16 cellular contexts compared by ENCODE assay signal in the genomic region with DNA sequence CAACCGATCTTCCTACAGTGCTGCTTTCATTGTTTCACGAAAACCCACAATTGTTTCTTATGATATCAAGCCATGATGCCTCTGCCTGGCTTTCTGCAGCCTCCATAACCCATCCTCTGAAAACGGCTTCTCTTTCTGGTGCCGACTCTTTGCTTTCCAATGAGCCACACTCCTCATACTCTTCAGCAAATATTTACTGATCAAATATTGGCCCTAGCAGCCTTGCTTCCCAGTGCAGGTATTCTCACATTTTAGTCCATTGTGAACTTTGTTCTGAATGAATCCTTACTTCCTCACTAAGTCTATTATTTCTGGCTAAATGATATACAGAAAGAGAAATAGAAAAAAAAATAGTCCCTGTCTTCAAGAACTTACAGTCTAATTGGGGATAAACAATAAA. TPM values are rescaled to one million over a fixed set of nuclear protein-coding genes. Genes with fewer than 3 reads are reported as not detected.
DNase-seq lines count a peak whose midpoint lies in the region; ATAC-seq and TF ChIP-seq lines count a peak whose summit lies in the region.
"Had no signal": no experiment of that assay in that cellular context is flagged by ENCODE, and none has a peak within 500 bp of the region (broad histone marks: within the 10 kb centered on the region; RNA-seq: fewer than 3 reads in every experiment).

No MANE protein-coding gene starts in this region.

- H3K4me1 ChIP-seq in colonic mucosa, result no peaks in the 10 kb centered on the region
- H3K4me1 ChIP-seq in neuronal stem cell (ENCODE audit: control insufficient read depth in 2 of 2, insufficient read depth in 1 of 2, low read depth in 1 of 2, low read length in 2 of 2), result peaks cover 7 to 11% of the 10 kb centered on the region in 2 donors

- intact Hi-C loops in colonic mucosa (cut with DNase I), result no loop called here

- peaks cover 5% of the 10 kb centered on the region for H3K36me3 ChIP-seq in colonic mucosa
- peaks cover 21 to 49% of the 10 kb centered on the region in 2 donors for H3K36me3 ChIP-seq in neuronal stem cell (replicated peaks in 1 of 2; ENCODE audit: control insufficient read depth in 2 of 2, insufficient read depth in 2 of 2, low read length in 2 of 2)

- H2BK15ac ChIP-seq in neuronal stem cell (ENCODE audit: low read length), result no peak overlapping the region

- TF ChIP-seq POLR2A in erythroblast (IDR thresholded peaks at IDR 0.05; ENCODE audit: low read length), result no peak

- H3K9me3 ChIP-seq in colonic mucosa, result no peaks in the 10 kb centered on the region
- H3K9me3 ChIP-seq in neuronal stem cell (replicated peaks in 1 of 2; ENCODE audit: control insufficient read depth in 2 of 2, insufficient read depth in 1 of 2, low read depth in 1 of 2, low read length in 2 of 2), result peaks cover 0 to 2% of the 10 kb centered on the region in 2 donors
- H3K9me3 ChIP-seq: transverse colon had no signal

- H3K79me1 ChIP-seq in neuronal stem cell (ENCODE audit: low read depth, low read length), result no peaks in the 10 kb centered on the region

- H4K91ac ChIP-seq in neuronal stem cell (ENCODE audit: low read depth, low read length, poor library complexity), result no peak overlapping the region

- H3K4me2 ChIP-seq in neuronal stem cell (ENCODE audit: insufficient read depth, low read length, poor library complexity, severe bottlenecking), result no peak overlapping the region

- no peak overlapping the region for H2AFZ ChIP-seq in neuronal stem cell (ENCODE audit: low read length)

- H3K9ac ChIP-seq in colonic mucosa (ENCODE audit: low read depth in 2 of 2, low read length in 2 of 2) (no peak overlapping the region), neuronal stem cell (ENCODE audit: low read depth, low read length, poor library complexity) (no peak overlapping the region)

- peak overlapping the region; percentile 14 for H3K27ac ChIP-seq in colonic mucosa
- H3K27ac ChIP-seq in neuronal stem cell (replicated peaks; ENCODE audit: low read length), result peak overlapping the region; percentile 25

- H3K4me3 ChIP-seq in colonic mucosa (no peak overlapping the region), neuronal stem cell (ENCODE audit: low read length in 2 of 2) (no peak overlapping the region)
- H3K4me3 ChIP-seq: transverse colon had no signal

- no peak overlapping the region for H3K14ac ChIP-seq in neuronal stem cell (ENCODE audit: low read length)

- H2BK5ac ChIP-seq in neuronal stem cell (ENCODE audit: low read length), result no peak overlapping the region

- WGBS in neuronal stem cell (ENCODE audit: extremely low coverage in 2 of 2, insufficient read length in 2 of 2, insufficient replicate concordance in 1 of 2), 2 donors, result no CpG with 5 or more reads among the region's 4 CpGs

- no peak overlapping the region for H3K4ac ChIP-seq in neuronal stem cell (ENCODE audit: low read length)

- no peak for ATAC-seq in HG03280 (IDR thresholded peaks at IDR 0.05; ENCODE audit: unreplicated experiment)

- no peak for TF ChIP-seq CTCF in colonic mucosa (IDR thresholded peaks at IDR 0.05)

- H3K27me3 ChIP-seq in colonic mucosa (no peaks in the 10 kb centered on the region), neuronal stem cell (ENCODE audit: control insufficient read depth in 3 of 3, insufficient read depth in 3 of 3, low read depth in 1 of 3, low read length in 3 of 3) (no peaks in the 10 kb centered on the region)
- H3K27me3 ChIP-seq: transverse colon had no signal

- no peak overlapping the region for H3K18ac ChIP-seq in neuronal stem cell (ENCODE audit: low read length)

- no peak overlapping the region for H2BK12ac ChIP-seq in neuronal stem cell (ENCODE audit: low read length)

- DNase-seq in SIG-M5 treated with dmso at 0.1 percent for 504 hours (lab: John Stamatoyannopoulos, UW; ENCODE audit: unreplicated experiment) (peak; percentile 5), SIG-M5 (lab: John Stamatoyannopoulos, UW) (no peak), NCI-H345 (lab: John Stamatoyannopoulos, UW) (peak; percentile 42), colonic mucosa (no peak), neuronal stem cell (ENCODE audit: low spot score) (no peak), erythroblast (lab: John Stamatoyannopoulos, UW) (no peak)
- no peak for DNase-seq in stimulated activated CD4-positive, alpha-beta T cell treated with anti-CD3 and anti-CD28 coated beads, Interleukin-4, amount 100 ng/mL, for 4 hours
- DNase-seq: activated naive CD4-positive, alpha-beta T cell; DMS79; midbrain; MM.1S; NCI-H2107; stimulated activated CD4-positive, alpha-beta T cell treated with anti-CD3 and anti-CD28 coated beads, Interleukin-15, amount 100 ng/mL, for 24 hours; stimulated activated naive CD4-positive, alpha-beta T cell treated with Interleukin-2 at 50 U/mL for 16 hours; transverse colon had no signal

- H2AK5ac ChIP-seq in neuronal stem cell (ENCODE audit: low read depth, low read length), result no peak overlapping the region

- H4K8ac ChIP-seq in neuronal stem cell (ENCODE audit: low read depth, low read length), result no peak overlapping the region

- no peak overlapping the region for H3K23ac ChIP-seq in neuronal stem cell (ENCODE audit: low read depth, low read length, poor library complexity)

- H2BK120ac ChIP-seq in neuronal stem cell (ENCODE audit: low read depth, low read length), result no peak overlapping the region

RNA-seq across cellular contexts. Expression of a gene that starts 35.5 kb away (rescaled TPM):
- total RNA-seq in colonic mucosa, result 10 to 100 TPM; 91.6 to 96.7 TPM
- polyA plus RNA-seq in neuronal stem cell (2013, experiment 1 of 2), result 98.3 TPM
- 101 TPM for polyA plus RNA-seq in neuronal stem cell (2013, experiment 2 of 2)

Comparison
In these comparisons a context has a peak if more than half of its experiments do, and no peak if none do; other contexts are left out.
1. DNase-seq: peak in SIG-M5 treated with dmso at 0.1 percent for 504 hours (single experiment) and NCI-H345 (single experiment); none in SIG-M5 (single experiment), colonic mucosa (single experiment), neuronal stem cell (single experiment), erythroblast (0 of 2) and stimulated activated CD4-positive, alpha-beta T cell treated with anti-CD3 and anti-CD28 coated beads, Interleukin-4, amount 100 ng/mL, for 4 hours (0 of 2).